In genomic region chr1:1425753-1426495, GRCh38 we compare ENCODE assay signal across 1 cellular context.
TF ChIP-seq lines count a peak whose summit lies in the region.

No MANE protein-coding gene starts in this region.

TF ChIP-seq in HEK293, 187 proteins besides CTCF, POLR2A, EP300 and RAD21 (continued from another document and continues in another):
- TF ChIP-seq PRDM2 (tag by site-specific recombination; IDR thresholded peaks at IDR 0.05; ENCODE audit: borderline replicate concordance) (no peak), HOXA7 (CRISPR knock-in tag; IDR thresholded peaks at IDR 0.05; ENCODE audit: borderline replicate concordance) (no peak), KLF10 (tag by site-specific recombination; IDR thresholded peaks at IDR 0.05) (no peak), ZIC2 (tag by site-specific recombination; IDR thresholded peaks at IDR 0.05) (peak; percentile 32; the same call in 1 of the 2 replicates), ZNF555 (tag by site-specific recombination; conservative IDR thresholded peaks at IDR 0.05) (no peak), ZNF623 (tag by site-specific recombination; IDR thresholded peaks at IDR 0.05) (no peak), ZBTB7A (tag by site-specific recombination; IDR thresholded peaks at IDR 0.05; ENCODE audit: low read depth) (no peak), ZNF341 (tag by site-specific recombination; IDR thresholded peaks at IDR 0.05; ENCODE audit: low read depth) (peak; percentile 59; the same call in 1 of the 2 replicates), ZNF777 (tag by site-specific recombination; IDR thresholded peaks at IDR 0.05; ENCODE audit: borderline replicate concordance) (no peak), ZBTB21 (tag by site-specific recombination; IDR thresholded peaks at IDR 0.05) (no peak), ZNF335 (tag by site-specific recombination; conservative IDR thresholded peaks at IDR 0.05) (no peak), ZNF677 (tag by site-specific recombination; IDR thresholded peaks at IDR 0.05) (no peak), ZNF274 (IDR thresholded peaks at IDR 0.05; ENCODE audit: low read length) (no peak), ZNF274 (tag by site-specific recombination; IDR thresholded peaks at IDR 0.05; ENCODE audit: borderline replicate concordance) (no peak), ZNF157 (tag by site-specific recombination; IDR thresholded peaks at IDR 0.05) (no peak), SP2 (tag by site-specific recombination; IDR thresholded peaks at IDR 0.05) (no peak), HIC1 (tag by site-specific recombination; IDR thresholded peaks at IDR 0.05) (no peak), PATZ1 (tag by site-specific recombination; IDR thresholded peaks at IDR 0.05) (no peak), ZNF548 (tag by site-specific recombination; IDR thresholded peaks at IDR 0.05) (no peak), ZNF521 (tag by site-specific recombination; IDR thresholded peaks at IDR 0.05) (no peak), ZFHX2 (tag by site-specific recombination; conservative IDR thresholded peaks at IDR 0.05) (0 out of 2 replicates have a peak, but pooled peaks have one; percentile 19), ZBTB6 (tag by site-specific recombination; IDR thresholded peaks at IDR 0.05) (no peak), KLF17 (tag by site-specific recombination; IDR thresholded peaks at IDR 0.05) (0 out of 2 replicates have a peak, but pooled peaks have one; percentile 35), ZNF518A (tag by site-specific recombination; conservative IDR thresholded peaks at IDR 0.05; ENCODE audit: low read depth) (no peak), ATF2 (tag by site-specific recombination; IDR thresholded peaks at IDR 0.05; ENCODE audit: low read depth) (no peak), ZNF202 (tag by site-specific recombination; IDR thresholded peaks at IDR 0.05; ENCODE audit: borderline replicate concordance) (no peak), ZBTB10 (tag by site-specific recombination; IDR thresholded peaks at IDR 0.05) (no peak), ZNF707 (tag by site-specific recombination; IDR thresholded peaks at IDR 0.05) (no peak), ZNF175 (tag by site-specific recombination; IDR thresholded peaks at IDR 0.05) (no peak), ZNF398 (tag by site-specific recombination; IDR thresholded peaks at IDR 0.05) (0 out of 2 replicates have a peak, but pooled peaks have one; percentile 24), ZNF10 (tag by site-specific recombination; IDR thresholded peaks at IDR 0.05) (0 out of 2 replicates have a peak, but pooled peaks have one; percentile 36)
